Comparison of ENCODE assay signal across 16 cellular contexts in genomic region chr11:29125621-29126020, GRCh38.
"Had no signal": no experiment of that assay in that cellular context is flagged by ENCODE, and none has a peak within 500 bp of the region (broad histone marks: within the 10 kb centered on the region; RNA-seq: fewer than 3 reads in every experiment).

No MANE protein-coding gene starts in this region.

- H3K4me3 ChIP-seq: adrenal gland, dorsolateral prefrontal cortex, esophagus squamous epithelium, left lung, neural progenitor cell, right atrium auricular region, tibial artery had no signal

- DNase-seq: activated CD4-positive, alpha-beta T cell treated with anti-CD3 and anti-CD28 coated beads, Interleukin-2, amount 50 U/mL, for 1 hour; activated T-cell treated with anti-CD3 and anti-CD28 coated beads, Interleukin-2, amount 50 U/mL, for 1 hour; adrenal gland; dorsolateral prefrontal cortex; esophagus squamous epithelium; immature natural killer cell; left lung; naive thymus-derived CD8-positive, alpha-beta T cell; stimulated activated CD4-positive, alpha-beta T cell treated with anti-CD3 and anti-CD28 coated beads, Interleukin-2, amount 100 ng/mL, for 24 hours; stimulated activated naive CD8-positive, alpha-beta T cell treated with anti-CD3 and anti-CD28 coated beads, Interleukin-15, amount 100 ng/mL, for 72 hours; T-helper 2 cell; tibial artery had no signal

- ATAC-seq: activated naive CD4-positive, alpha-beta T cell treated with anti-CD3 and anti-CD28 coated beads, Interleukin-2, amount 50 U/mL, for 72 hours; left lung; naive thymus-derived CD8-positive, alpha-beta T cell; stimulated activated effector memory CD8-positive, alpha-beta T cell treated with anti-CD3 and anti-CD28 coated beads, Interleukin-12 subunit alpha, Interleukin-12 subunit beta, amount 100 ng/mL, for 72 hours; stimulated activated naive CD8-positive, alpha-beta T cell treated with anti-CD3 and anti-CD28 coated beads, Interleukin-15, amount 100 ng/mL, for 72 hours had no signal
